ENCODE assay signal across 1 cellular context in the genomic region with DNA sequence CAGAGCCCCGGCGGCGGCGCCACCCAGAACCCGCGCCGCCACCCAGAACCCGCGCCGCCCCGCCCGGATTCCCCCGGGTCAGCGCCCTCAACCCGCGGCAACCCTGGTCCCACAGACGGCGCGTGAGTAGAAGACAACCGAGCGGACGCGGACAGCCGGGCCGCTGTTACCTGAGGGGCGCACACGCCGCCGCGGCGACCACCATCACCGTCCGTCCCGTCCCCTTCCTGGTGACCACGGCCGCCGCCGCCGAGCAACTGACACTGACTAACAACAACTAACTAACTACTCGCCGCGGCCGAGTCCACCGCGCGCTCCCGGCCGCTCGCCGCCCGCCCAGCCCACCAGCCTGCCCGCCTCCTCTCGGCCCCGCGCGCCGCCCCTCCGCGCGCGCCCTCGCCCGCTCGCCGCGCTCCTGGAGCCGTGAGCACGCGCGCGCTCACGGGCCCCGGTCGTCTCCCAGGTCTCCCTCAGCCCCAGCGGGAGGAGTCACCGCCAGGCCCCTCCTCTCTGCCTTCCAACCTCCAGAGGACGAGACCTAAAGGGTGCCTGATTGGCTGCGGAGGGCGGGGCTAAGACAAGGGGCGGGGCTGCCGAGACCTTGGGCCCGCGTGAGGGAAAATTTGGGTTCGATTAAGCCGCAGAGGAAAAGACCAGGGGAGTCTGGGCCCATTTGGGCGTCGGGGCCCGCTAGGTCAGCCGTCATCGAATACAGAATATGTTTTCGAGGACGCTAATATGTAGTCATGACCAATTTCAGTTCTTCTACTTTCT.
TF ChIP-seq lines count a peak whose summit lies in the region.

A gene with protein sequence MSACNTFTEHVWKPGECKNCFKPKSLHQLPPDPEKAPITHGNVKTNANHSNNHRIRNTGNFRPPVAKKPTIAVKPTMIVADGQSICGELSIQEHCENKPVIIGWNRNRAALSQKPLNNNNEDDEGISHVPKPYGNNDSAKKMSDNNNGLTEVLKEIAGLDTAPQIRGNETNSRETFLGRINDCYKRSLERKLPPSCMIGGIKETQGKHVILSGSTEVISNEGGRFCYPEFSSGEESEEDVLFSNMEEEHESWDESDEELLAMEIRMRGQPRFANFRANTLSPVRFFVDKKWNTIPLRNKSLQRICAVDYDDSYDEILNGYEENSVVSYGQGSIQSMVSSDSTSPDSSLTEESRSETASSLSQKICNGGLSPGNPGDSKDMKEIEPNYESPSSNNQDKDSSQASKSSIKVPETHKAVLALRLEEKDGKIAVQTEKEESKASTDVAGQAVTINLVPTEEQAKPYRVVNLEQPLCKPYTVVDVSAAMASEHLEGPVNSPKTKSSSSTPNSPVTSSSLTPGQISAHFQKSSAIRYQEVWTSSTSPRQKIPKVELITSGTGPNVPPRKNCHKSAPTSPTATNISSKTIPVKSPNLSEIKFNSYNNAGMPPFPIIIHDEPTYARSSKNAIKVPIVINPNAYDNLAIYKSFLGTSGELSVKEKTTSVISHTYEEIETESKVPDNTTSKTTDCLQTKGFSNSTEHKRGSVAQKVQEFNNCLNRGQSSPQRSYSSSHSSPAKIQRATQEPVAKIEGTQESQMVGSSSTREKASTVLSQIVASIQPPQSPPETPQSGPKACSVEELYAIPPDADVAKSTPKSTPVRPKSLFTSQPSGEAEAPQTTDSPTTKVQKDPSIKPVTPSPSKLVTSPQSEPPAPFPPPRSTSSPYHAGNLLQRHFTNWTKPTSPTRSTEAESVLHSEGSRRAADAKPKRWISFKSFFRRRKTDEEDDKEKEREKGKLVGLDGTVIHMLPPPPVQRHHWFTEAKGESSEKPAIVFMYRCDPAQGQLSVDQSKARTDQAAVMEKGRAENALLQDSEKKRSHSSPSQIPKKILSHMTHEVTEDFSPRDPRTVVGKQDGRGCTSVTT (N-terminal part only) (minus strand): TSS at position 269 of the 774 bp plus-strand sequence. CDS start 238,178 bp downstream, outside the sequence.

TF ChIP-seq in K562, 482 proteins besides CTCF, POLR2A, EP300 and RAD21 (continued from another document and continues in another):
- TF ChIP-seq, protein P1, sequence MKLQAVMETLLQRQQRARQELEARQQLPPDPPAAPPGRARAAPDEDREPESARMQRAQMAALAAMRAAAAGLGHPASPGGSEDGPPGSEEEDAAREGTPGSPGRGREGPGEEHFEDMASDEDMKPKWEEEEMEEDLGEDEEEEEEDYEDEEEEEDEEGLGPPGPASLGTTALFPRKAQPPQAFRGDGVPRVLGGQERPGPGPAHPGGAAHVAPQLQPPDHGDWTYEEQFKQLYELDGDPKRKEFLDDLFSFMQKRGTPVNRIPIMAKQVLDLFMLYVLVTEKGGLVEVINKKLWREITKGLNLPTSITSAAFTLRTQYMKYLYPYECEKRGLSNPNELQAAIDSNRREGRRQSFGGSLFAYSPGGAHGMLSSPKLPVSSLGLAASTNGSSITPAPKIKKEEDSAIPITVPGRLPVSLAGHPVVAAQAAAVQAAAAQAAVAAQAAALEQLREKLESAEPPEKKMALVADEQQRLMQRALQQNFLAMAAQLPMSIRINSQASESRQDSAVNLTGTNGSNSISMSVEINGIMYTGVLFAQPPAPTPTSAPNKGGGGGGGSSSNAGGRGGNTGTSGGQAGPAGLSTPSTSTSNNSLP (IDR thresholded peaks at IDR 0.05; ENCODE audit: borderline replicate concordance, low read depth, low read length), result no peak
- TF ChIP-seq, protein P2, sequence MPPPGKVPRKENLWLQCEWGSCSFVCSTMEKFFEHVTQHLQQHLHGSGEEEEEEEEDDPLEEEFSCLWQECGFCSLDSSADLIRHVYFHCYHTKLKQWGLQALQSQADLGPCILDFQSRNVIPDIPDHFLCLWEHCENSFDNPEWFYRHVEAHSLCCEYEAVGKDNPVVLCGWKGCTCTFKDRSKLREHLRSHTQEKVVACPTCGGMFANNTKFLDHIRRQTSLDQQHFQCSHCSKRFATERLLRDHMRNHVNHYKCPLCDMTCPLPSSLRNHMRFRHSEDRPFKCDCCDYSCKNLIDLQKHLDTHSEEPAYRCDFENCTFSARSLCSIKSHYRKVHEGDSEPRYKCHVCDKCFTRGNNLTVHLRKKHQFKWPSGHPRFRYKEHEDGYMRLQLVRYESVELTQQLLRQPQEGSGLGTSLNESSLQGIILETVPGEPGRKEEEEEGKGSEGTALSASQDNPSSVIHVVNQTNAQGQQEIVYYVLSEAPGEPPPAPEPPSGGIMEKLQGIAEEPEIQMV (tag; conservative IDR thresholded peaks at IDR 0.05; ENCODE audit: low read depth), result no peak
- TF ChIP-seq ATF1 (CRISPR knock-in tag; IDR thresholded peaks at IDR 0.05) (no peak), ATF1 (tag; IDR thresholded peaks at IDR 0.05) (no peak), ZC3H11A (IDR thresholded peaks at IDR 0.05; ENCODE audit: low read depth, low read length) (no peak), SRSF7 (optimal IDR thresholded peaks at IDR 0.05; ENCODE audit: low read depth, low read length) (no peak), KAT2B (IDR thresholded peaks at IDR 0.05; ENCODE audit: low read depth, low read length) (no peak), BCL6 (CRISPR knock-in tag; IDR thresholded peaks at IDR 0.05) (no peak), XRCC5 (IDR thresholded peaks at IDR 0.05; ENCODE audit: low read depth, low read length) (no peak), KAT8 (IDR thresholded peaks at IDR 0.05; ENCODE audit: low read depth) (no peak), TRIM25 (IDR thresholded peaks at IDR 0.05; ENCODE audit: borderline replicate concordance) (no peak), MLX (CRISPR knock-in tag; conservative IDR thresholded peaks at IDR 0.05) (no peak), OTX1 (CRISPR knock-in tag; IDR thresholded peaks at IDR 0.05) (no peak), NCOA4 (IDR thresholded peaks at IDR 0.05; ENCODE audit: partially characterized antibody) (no peak), ETS2 (tag; IDR thresholded peaks at IDR 0.05; ENCODE audit: borderline replicate concordance, poor library complexity, severe bottlenecking) (no peak), RB1 (IDR thresholded peaks at IDR 0.05; ENCODE audit: low read depth) (no peak), MTA2 (IDR thresholded peaks at IDR 0.05; ENCODE audit: low read depth) (no peak), ZNF584 (CRISPR knock-in tag; IDR thresholded peaks at IDR 0.05; ENCODE audit: low read depth) (no peak; the same call in 1 of the 2 replicates), TEAD4 (IDR thresholded peaks at IDR 0.05; ENCODE audit: low read length) (no peak), TEAD4 (CRISPR knock-in tag; IDR thresholded peaks at IDR 0.05; ENCODE audit: borderline replicate concordance) (no peak), ZBTB17 (CRISPR knock-in tag; IDR thresholded peaks at IDR 0.05) (no peak), CREB5 (CRISPR knock-in tag; IDR thresholded peaks at IDR 0.05) (no peak), HNRNPL (IDR thresholded peaks at IDR 0.05; ENCODE audit: low read depth, low read length) (peak; percentile 42; the same call in 1 of the 2 replicates), PPARD (CRISPR knock-in tag; IDR thresholded peaks at IDR 0.05) (no peak), CBX2 (IDR thresholded peaks at IDR 0.05; ENCODE audit: insufficient read depth, low read length, poor library complexity, severe bottlenecking) (no peak), CREBBP (IDR thresholded peaks at IDR 0.05; ENCODE audit: low read depth, low read length) (no peak), ZNF263 (CRISPR knock-in tag; IDR thresholded peaks at IDR 0.05; ENCODE audit: borderline replicate concordance) (peak; percentile 67; the same call in 1 of the 2 replicates), TAF1 (IDR thresholded peaks at IDR 0.05; ENCODE audit: control insufficient read depth, extremely low read depth, insufficient read depth, low read length, severe bottlenecking) (no peak), SPI1 (IDR thresholded peaks at IDR 0.05; ENCODE audit: borderline replicate concordance, low read depth, low read length) (no peak), MCM7 (IDR thresholded peaks at IDR 0.05) (no peak), ETV1 (tag; conservative IDR thresholded peaks at IDR 0.05; ENCODE audit: low read depth) (no peak), HDAC1 (IDR thresholded peaks at IDR 0.05) (peak in 1 of 2 experiments; percentile 42; a peak in 1 of 4 replicates)
- TF ChIP-seq, protein P3, sequence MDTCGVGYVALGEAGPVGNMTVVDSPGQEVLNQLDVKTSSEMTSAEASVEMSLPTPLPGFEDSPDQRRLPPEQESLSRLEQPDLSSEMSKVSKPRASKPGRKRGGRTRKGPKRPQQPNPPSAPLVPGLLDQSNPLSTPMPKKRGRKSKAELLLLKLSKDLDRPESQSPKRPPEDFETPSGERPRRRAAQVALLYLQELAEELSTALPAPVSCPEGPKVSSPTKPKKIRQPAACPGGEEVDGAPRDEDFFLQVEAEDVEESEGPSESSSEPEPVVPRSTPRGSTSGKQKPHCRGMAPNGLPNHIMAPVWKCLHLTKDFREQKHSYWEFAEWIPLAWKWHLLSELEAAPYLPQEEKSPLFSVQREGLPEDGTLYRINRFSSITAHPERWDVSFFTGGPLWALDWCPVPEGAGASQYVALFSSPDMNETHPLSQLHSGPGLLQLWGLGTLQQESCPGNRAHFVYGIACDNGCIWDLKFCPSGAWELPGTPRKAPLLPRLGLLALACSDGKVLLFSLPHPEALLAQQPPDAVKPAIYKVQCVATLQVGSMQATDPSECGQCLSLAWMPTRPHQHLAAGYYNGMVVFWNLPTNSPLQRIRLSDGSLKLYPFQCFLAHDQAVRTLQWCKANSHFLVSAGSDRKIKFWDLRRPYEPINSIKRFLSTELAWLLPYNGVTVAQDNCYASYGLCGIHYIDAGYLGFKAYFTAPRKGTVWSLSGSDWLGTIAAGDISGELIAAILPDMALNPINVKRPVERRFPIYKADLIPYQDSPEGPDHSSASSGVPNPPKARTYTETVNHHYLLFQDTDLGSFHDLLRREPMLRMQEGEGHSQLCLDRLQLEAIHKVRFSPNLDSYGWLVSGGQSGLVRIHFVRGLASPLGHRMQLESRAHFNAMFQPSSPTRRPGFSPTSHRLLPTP (IDR thresholded peaks at IDR 0.05; ENCODE audit: borderline replicate concordance, extremely low read depth, insufficient read length), result no peak
- TF ChIP-seq, protein P4, sequence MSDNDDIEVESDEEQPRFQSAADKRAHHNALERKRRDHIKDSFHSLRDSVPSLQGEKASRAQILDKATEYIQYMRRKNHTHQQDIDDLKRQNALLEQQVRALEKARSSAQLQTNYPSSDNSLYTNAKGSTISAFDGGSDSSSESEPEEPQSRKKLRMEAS (CRISPR knock-in tag; IDR thresholded peaks at IDR 0.05), result 0 out of 2 replicates have a peak, but pooled peaks have one; percentile 28
- TF ChIP-seq, protein P5, sequence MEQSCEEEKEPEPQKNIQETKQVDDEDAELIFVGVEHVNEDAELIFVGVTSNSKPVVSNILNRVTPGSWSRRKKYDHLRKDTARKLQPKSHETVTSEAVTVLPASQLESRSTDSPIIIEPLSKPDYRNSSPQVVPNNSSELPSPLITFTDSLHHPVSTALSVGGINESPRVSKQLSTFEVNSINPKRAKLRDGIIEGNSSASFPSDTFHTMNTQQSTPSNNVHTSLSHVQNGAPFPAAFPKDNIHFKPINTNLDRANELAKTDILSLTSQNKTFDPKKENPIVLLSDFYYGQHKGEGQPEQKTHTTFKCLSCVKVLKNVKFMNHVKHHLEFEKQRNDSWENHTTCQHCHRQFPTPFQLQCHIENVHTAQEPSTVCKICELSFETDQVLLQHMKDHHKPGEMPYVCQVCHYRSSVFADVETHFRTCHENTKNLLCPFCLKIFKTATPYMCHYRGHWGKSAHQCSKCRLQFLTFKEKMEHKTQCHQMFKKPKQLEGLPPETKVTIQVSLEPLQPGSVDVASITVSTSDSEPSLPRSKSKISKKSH (CRISPR knock-in tag; IDR thresholded peaks at IDR 0.05), result no peak
- TF ChIP-seq, protein P6, sequence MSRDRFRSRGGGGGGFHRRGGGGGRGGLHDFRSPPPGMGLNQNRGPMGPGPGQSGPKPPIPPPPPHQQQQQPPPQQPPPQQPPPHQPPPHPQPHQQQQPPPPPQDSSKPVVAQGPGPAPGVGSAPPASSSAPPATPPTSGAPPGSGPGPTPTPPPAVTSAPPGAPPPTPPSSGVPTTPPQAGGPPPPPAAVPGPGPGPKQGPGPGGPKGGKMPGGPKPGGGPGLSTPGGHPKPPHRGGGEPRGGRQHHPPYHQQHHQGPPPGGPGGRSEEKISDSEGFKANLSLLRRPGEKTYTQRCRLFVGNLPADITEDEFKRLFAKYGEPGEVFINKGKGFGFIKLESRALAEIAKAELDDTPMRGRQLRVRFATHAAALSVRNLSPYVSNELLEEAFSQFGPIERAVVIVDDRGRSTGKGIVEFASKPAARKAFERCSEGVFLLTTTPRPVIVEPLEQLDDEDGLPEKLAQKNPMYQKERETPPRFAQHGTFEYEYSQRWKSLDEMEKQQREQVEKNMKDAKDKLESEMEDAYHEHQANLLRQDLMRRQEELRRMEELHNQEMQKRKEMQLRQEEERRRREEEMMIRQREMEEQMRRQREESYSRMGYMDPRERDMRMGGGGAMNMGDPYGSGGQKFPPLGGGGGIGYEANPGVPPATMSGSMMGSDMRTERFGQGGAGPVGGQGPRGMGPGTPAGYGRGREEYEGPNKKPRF (IDR thresholded peaks at IDR 0.05; ENCODE audit: low read depth, low read length), result no peak
